Comparison of ENCODE assay signal across 8 cellular contexts in the genomic region with DNA sequence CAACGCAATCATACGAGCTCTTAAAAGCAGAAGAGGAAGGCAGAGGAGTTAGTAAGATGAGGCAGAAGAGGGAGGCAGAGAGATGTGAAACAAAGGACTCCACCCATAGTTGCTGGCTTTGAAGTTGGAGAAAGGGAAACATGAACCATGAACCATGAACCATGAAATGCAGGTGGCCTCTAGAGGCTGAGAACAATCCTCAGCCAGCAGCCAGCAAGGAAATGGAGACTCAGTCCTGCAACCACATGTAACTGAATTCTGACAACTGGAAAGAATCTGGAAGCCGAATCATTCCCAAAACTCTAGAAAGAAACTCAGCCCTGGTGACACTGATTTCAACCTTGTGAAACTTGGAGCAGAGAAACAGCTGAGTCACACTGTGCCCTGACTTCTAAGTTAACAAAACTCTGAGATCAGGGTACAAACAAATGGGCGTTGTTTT. TPM values are rescaled to one million over a fixed set of nuclear protein-coding genes. Genes with fewer than 3 reads are reported as not detected.
DNase-seq lines count a peak whose midpoint lies in the region; ATAC-seq and TF ChIP-seq lines count a peak whose summit lies in the region.

No MANE protein-coding gene starts in this region.

- H3K27me3 ChIP-seq in DND-41 (ENCODE audit: insufficient read depth, low read length, poor library complexity), result no peaks in the 10 kb centered on the region

- DNase-seq in DND-41 (peak; percentile 78), SW480 (ENCODE audit: low spot score) (peak; percentile 37), glomerular visceral epithelial cell (ENCODE audit: extremely low spot score) (peak; percentile 43), COR-L47 (lab: John Stamatoyannopoulos, UW) (no peak), NCI-H774 (lab: John Stamatoyannopoulos, UW) (no peak), dermis blood vessel endothelial cell (no peak)

- H2AFZ ChIP-seq in DND-41 (ENCODE audit: low read depth, low read length), result peak overlapping the region; percentile 56

- H3K4me3 ChIP-seq in DND-41 (ENCODE audit: low read depth in 1 of 2, low read length in 2 of 2), result peak overlapping the region in 1 of 2 experiments; percentile 36; a peak in 2 of 4 replicates

- H4K20me1 ChIP-seq in DND-41 (ENCODE audit: insufficient read depth, low read length), result no peaks in the 10 kb centered on the region

- H3K4me2 ChIP-seq in DND-41 (ENCODE audit: insufficient read depth, low read length), result peak overlapping the region; percentile 59

- ATAC-seq in DND-41 (ENCODE audit: insufficient read depth, low read depth), result peak; percentile 89
- peak; percentile 57 for ATAC-seq in HG03159 (IDR thresholded peaks at IDR 0.05; ENCODE audit: unreplicated experiment)

- H3K36me3 ChIP-seq in DND-41 (ENCODE audit: insufficient read depth, low read length), result no peaks in the 10 kb centered on the region

- TF ChIP-seq POLR2A in GM19099 (IDR thresholded peaks at IDR 0.05; ENCODE audit: extremely low read depth, insufficient read length, low read depth), result peak; percentile 24

- peak overlapping the region; percentile 38 for H3K9ac ChIP-seq in DND-41 (ENCODE audit: low read depth, low read length)

- H3K79me2 ChIP-seq in DND-41 (ENCODE audit: insufficient read depth, low read length), result peaks cover 92% of the 10 kb centered on the region

- H3K4me1 ChIP-seq in DND-41 (ENCODE audit: insufficient read depth, low read length), result peaks cover 57% of the 10 kb centered on the region

- peak overlapping the region; percentile 78 for H3K27ac ChIP-seq in DND-41 (ENCODE audit: low read length)

- TF ChIP-seq CTCF in DND-41 (IDR thresholded peaks at IDR 0.05; ENCODE audit: borderline replicate concordance, extremely low read depth, low read length, poor library complexity, severe bottlenecking), result peak; percentile 60

- no peaks in the 10 kb centered on the region for H3K9me3 ChIP-seq in DND-41 (ENCODE audit: insufficient read depth, low read length, severe bottlenecking)

RNA-seq across cellular contexts. Expression of gene DIPK1A, which starts 10.1 kb away (rescaled TPM):
- 0.47 and 0.68 TPM in 2 replicates for total RNA-seq in dermis blood vessel endothelial cell

Comparison
In these comparisons a context has a peak if more than half of its experiments do, and no peak if none do; other contexts are left out.
1. DNase-seq: peak in DND-41 (single experiment), SW480 (single experiment) and glomerular visceral epithelial cell (single experiment); none in COR-L47 (single experiment), NCI-H774 (single experiment) and dermis blood vessel endothelial cell (single experiment).